20 cellular contexts compared by ENCODE assay signal in the genomic region with DNA sequence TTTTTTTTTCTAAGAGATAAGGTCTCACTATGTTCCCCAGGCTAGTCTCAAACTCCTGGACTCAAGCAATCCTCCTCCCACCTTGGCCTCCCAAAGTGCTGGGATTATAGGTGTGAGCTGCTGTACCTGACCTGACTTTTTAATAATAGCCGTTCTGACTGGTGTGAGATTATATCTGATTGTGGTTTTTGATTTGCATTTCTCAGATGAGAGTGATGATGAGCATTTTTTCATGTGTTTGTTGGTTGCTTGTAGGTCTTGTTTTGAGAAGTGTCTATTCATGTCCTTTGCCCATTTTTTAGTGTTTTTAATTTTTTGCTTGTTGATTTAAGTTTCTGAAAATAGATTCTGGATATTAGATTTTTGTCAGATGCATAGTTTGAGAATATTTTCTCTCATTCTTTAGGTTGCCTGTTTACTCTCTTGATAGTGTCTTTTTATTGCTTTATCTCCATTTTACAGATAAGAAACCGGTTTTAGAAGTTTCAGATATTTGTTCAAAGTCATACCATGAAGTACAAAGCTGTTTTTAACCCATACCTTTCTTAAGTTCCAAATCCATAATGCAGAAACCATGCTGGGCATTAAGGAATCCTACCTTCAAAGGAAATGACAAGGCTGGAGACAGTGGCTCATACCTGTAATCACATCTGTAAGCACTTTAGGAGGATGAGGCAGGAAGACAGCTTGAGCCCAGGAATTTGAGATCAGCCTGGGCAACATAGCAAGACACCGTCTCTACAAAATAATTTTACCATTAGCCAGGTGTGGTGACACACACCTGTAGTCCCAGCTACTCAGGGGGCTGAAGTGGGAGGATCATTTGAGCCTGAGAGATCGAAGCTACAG.
"Had no signal": no experiment of that assay in that cellular context is flagged by ENCODE, and none has a peak within 500 bp of the region (broad histone marks: within the 10 kb centered on the region; RNA-seq: fewer than 3 reads in every experiment).

No MANE protein-coding gene starts in this region.

- H3K27me3 ChIP-seq: gastrocnemius medialis, right atrium auricular region, tibial nerve, vagina had no signal

- H3K4me3 ChIP-seq: gastrocnemius medialis, lung, right atrium auricular region, tibial nerve, vagina had no signal

- H3K27me3 Mint-ChIP-seq: activated naive CD8-positive, alpha-beta T cell had no signal

- H3K27ac Mint-ChIP-seq: activated naive CD8-positive, alpha-beta T cell; activated T-helper 1 cell treated with anti-CD3 and anti-CD28 coated beads, Interleukin-12 subunit alpha, Interleukin-12 subunit beta, Interleukin-2, Interleukin-4 antibody, amounts not matched to agents 30 ng/mL and 10 ng/mL and 1 ng/mL, durations not matched to agents 14 hours and 24 hours and 36 hours; nephron progenitor cell had no signal

- H3K4me3 Mint-ChIP-seq: activated naive CD8-positive, alpha-beta T cell; activated T-helper 1 cell treated with anti-CD3 and anti-CD28 coated beads, Interleukin-12 subunit alpha, Interleukin-12 subunit beta, Interleukin-2, Interleukin-4 antibody, amounts not matched to agents 30 ng/mL and 10 ng/mL and 1 ng/mL, durations not matched to agents 14 hours and 24 hours and 36 hours; nephron progenitor cell had no signal

- H3K36me3 Mint-ChIP-seq: activated naive CD8-positive, alpha-beta T cell had no signal

- DNase-seq: activated CD4-positive, alpha-beta T cell treated with anti-CD3 and anti-CD28 coated beads for 1 hour; activated CD4-positive, alpha-beta T cell treated with anti-CD3 and anti-CD28 coated beads, Interleukin-2, amount 50 U/mL, for 4 hours; activated T-cell treated with anti-CD3 and anti-CD28 coated beads for 4 hours; effector CD4-positive, alpha-beta T cell; gastrocnemius medialis; kidney; nephron progenitor cell; occipital lobe; stimulated activated CD4-positive, alpha-beta T cell treated with anti-CD3 and anti-CD28 coated beads, Interleukin-12 subunit alpha, Interleukin-12 subunit beta, amount 100 ng/mL, for 4 hours; stimulated activated CD4-positive, alpha-beta T cell treated with anti-CD3 and anti-CD28 coated beads, Interleukin-1b, Interleukin-23, amount 100 ng/mL, for 48 hours; stimulated activated naive CD8-positive, alpha-beta T cell treated with anti-CD3 and anti-CD28 coated beads, Interleukin-15, Interleukin-2, amounts not matched to agents 100 U/mL and 50 U/mL, for 24 hours; T1000 had no signal

- ATAC-seq: esophagus mucosa; gastrocnemius medialis; left lobe of liver; stimulated activated naive CD8-positive, alpha-beta T cell treated with anti-CD3 and anti-CD28 coated beads, Interleukin-15, Interleukin-2, amounts not matched to agents 100 U/mL and 50 U/mL, for 24 hours had no signal

- H3K9me3 ChIP-seq: gastrocnemius medialis, right atrium auricular region, tibial nerve, vagina had no signal

- H3K36me3 ChIP-seq: gastrocnemius medialis, right atrium auricular region, tibial nerve, vagina had no signal

- H3K9me3 Mint-ChIP-seq: activated T-helper 1 cell treated with anti-CD3 and anti-CD28 coated beads, Interleukin-12 subunit alpha, Interleukin-12 subunit beta, Interleukin-2, Interleukin-4 antibody, amounts not matched to agents 30 ng/mL and 10 ng/mL and 1 ng/mL, durations not matched to agents 14 hours and 24 hours and 36 hours; nephron progenitor cell had no signal
